ENCODE assay signal across 8 cellular contexts in the genomic region with DNA sequence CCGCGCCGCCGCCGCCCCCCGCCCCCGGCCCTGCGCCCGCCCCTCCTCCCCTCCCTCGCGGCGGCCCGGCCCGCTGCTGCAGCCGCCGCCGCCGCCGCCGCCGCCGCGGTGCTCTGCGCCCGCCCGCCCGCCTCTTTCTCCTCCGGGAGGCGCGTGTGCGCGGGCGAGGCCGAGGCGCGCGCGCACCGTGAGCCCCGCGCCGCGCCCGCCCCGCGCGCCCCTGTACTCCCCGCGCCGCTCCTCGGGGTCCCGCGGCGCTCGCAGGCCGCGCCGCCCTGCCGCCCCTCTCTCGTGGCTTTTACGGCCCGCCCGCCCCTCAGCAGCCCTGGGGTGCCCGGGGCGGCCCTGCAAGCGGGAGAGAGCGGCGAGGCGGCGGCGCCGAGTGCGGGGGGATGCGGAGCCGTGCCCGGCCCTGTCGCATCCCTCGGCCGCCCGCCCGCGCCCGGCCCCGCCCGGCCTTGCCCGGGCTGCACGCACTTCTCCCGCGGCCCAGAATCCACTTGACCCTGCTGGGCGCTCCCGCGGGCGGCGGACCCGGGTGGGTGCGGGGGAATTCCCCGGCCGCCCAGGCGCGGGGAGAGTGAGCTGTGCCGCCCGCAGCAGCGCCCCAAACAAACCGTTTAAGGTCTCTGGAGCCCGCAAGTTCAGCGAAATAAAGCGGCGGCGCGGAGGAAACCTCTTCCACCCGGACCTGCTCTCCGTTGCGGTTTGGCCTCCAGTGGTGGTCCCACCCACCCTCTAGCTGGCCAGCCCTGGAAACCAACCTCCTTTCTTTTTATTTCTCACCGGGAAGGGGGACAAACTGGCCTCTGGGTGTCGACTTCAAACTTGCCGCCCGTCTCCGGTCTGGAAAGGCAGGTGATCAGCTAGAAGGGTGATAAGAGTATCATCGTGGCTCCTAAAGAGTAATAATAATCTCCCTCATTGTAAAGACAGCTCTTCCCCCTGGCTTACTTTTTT. TPM values are rescaled to one million over a fixed set of nuclear protein-coding genes. Genes with fewer than 3 reads are reported as not detected.
DNase-seq lines count a peak whose midpoint lies in the region; ATAC-seq and TF ChIP-seq lines count a peak whose summit lies in the region.

No MANE protein-coding gene starts in this region.

- no peak for TF ChIP-seq CTCF in KMS-11 (conservative IDR thresholded peaks at IDR 0.05; ENCODE audit: low read depth, low read length)

- H3K9me3 Mint-ChIP-seq in activated naive CD8-positive, alpha-beta T cell treated with anti-CD3 and anti-CD28 coated beads, Interleukin-2, amount 50 U/mL, for 24 hours = no peaks in the 10 kb centered on the region

- ATAC-seq in activated naive CD8-positive, alpha-beta T cell treated with anti-CD3 and anti-CD28 coated beads, Interleukin-2, amount 50 U/mL, for 24 hours = peak; percentile 34
- ATAC-seq in HG02973 (IDR thresholded peaks at IDR 0.05; ENCODE audit: unreplicated experiment) (no peak), HG03108 (IDR thresholded peaks at IDR 0.05; ENCODE audit: unreplicated experiment) (no peak)

- H3K79me2 ChIP-seq in KMS-11 (ENCODE audit: insufficient read depth, low read depth) = no peaks in the 10 kb centered on the region

- peak overlapping the region; percentile 39 for H3K27ac Mint-ChIP-seq in activated naive CD8-positive, alpha-beta T cell treated with anti-CD3 and anti-CD28 coated beads, Interleukin-2, amount 50 U/mL, for 24 hours

- H3K36me3 ChIP-seq in KMS-11 (ENCODE audit: insufficient read depth) (no peaks in the 10 kb centered on the region), iPS DF 6.9 (ENCODE audit: control insufficient read depth, insufficient read depth, low read length) (no peaks in the 10 kb centered on the region), skeletal muscle tissue (ENCODE audit: control insufficient read depth in 3 of 3, insufficient read depth in 3 of 3, low read length in 3 of 3) (no peaks in the 10 kb centered on the region)

- no peaks in the 10 kb centered on the region for H3K9me3 ChIP-seq in iPS DF 6.9 (ENCODE audit: control insufficient read depth, insufficient read depth, low read length)
- H3K9me3 ChIP-seq in skeletal muscle tissue (ENCODE audit: control insufficient read depth in 3 of 3, low read length in 3 of 3) = no peaks in the 10 kb centered on the region

- H3K4me1 Mint-ChIP-seq in activated naive CD8-positive, alpha-beta T cell treated with anti-CD3 and anti-CD28 coated beads, Interleukin-2, amount 50 U/mL, for 24 hours = peaks cover 14% of the 10 kb centered on the region

- H3K27me3 Mint-ChIP-seq in activated naive CD8-positive, alpha-beta T cell treated with anti-CD3 and anti-CD28 coated beads, Interleukin-2, amount 50 U/mL, for 24 hours = peaks cover 20% of the 10 kb centered on the region

- H3K4me3 Mint-ChIP-seq in activated naive CD8-positive, alpha-beta T cell treated with anti-CD3 and anti-CD28 coated beads, Interleukin-2, amount 50 U/mL, for 24 hours = peak overlapping the region; percentile 74

- peak; percentile 70 for DNase-seq in D341Med (ENCODE audit: low spot score)
- DNase-seq in activated naive CD8-positive, alpha-beta T cell treated with anti-CD3 and anti-CD28 coated beads, Interleukin-2, amount 50 U/mL, for 24 hours = peak; percentile 27
- no peak for DNase-seq in iPS DF 6.9 (ENCODE audit: low read depth, low spot score)
- DNase-seq in NCI-H774 (lab: John Stamatoyannopoulos, UW) = no peak

- no peaks in the 10 kb centered on the region for H3K36me3 Mint-ChIP-seq in activated naive CD8-positive, alpha-beta T cell treated with anti-CD3 and anti-CD28 coated beads, Interleukin-2, amount 50 U/mL, for 24 hours (ENCODE audit: low read depth)

- H3K4me3 ChIP-seq in KMS-11 (IDR thresholded peaks at IDR 0.05; ENCODE audit: insufficient read depth, low read depth, low read length) = no peak overlapping the region
- peak overlapping the region; percentile 68; the same call in 1 of the 2 replicates for H3K4me3 ChIP-seq in iPS DF 6.9 (ENCODE audit: low read length)
- H3K4me3 ChIP-seq in skeletal muscle tissue (ENCODE audit: low read length in 3 of 3) = peak overlapping the region; percentile 58 to 62 (median 59)

- H3K27me3 ChIP-seq in KMS-11 (ENCODE audit: insufficient read depth, low read depth) = peaks cover 4% of the 10 kb centered on the region; the same call in 1 of the 2 replicates
- peaks cover 17% of the 10 kb centered on the region for H3K27me3 ChIP-seq in iPS DF 6.9 (ENCODE audit: control insufficient read depth, insufficient read depth, low read length)
- peaks cover 14 to 29% (median 20%) of the 10 kb centered on the region in 3 donors for H3K27me3 ChIP-seq in skeletal muscle tissue (ENCODE audit: control insufficient read depth in 3 of 3, insufficient read depth in 3 of 3, low read length in 3 of 3)

- H4K20me1 ChIP-seq in KMS-11 (ENCODE audit: insufficient read depth) = no peaks in the 10 kb centered on the region

- H3K27ac ChIP-seq in KMS-11 (no peak overlapping the region), iPS DF 6.9 (ENCODE audit: low read length) (no peak overlapping the region), skeletal muscle tissue (ENCODE audit: low read depth, low read length) (no peak overlapping the region)

- no CpG with 5 or more reads among the region's 119 CpGs for WGBS in iPS DF 6.9 (ENCODE audit: insufficient coverage, insufficient read length)

- H3K9ac ChIP-seq in KMS-11 = peak overlapping the region; percentile 44; the same call in 1 of the 2 replicates
- peak overlapping the region in 2 of 3 donors; percentile 14 to 62 for H3K9ac ChIP-seq in skeletal muscle tissue (ENCODE audit: low read depth in 1 of 3, low read length in 3 of 3)

- peak overlapping the region; percentile 85 for H2AFZ ChIP-seq in KMS-11 (ENCODE audit: low read depth)

- no peaks in the 10 kb centered on the region for H3K4me1 ChIP-seq in KMS-11 (ENCODE audit: low read depth, poor library complexity, severe bottlenecking)
- H3K4me1 ChIP-seq in iPS DF 6.9 (ENCODE audit: control insufficient read depth, insufficient read depth, low read length) = peaks cover 2% of the 10 kb centered on the region
- H3K4me1 ChIP-seq in skeletal muscle tissue (ENCODE audit: control insufficient read depth in 3 of 3, insufficient read depth in 3 of 3, low read length in 3 of 3) = peaks cover 5 to 8% (median 7%) of the 10 kb centered on the region in 3 donors

- H3K4me2 ChIP-seq in KMS-11 = peak overlapping the region; percentile 73

RNA-seq across cellular contexts. Expression of a gene that starts 37.4 kb away (rescaled TPM):
- total RNA-seq in skeletal muscle tissue = 8.4 TPM

Comparison
In these comparisons a context has a peak if more than half of its experiments do, and no peak if none do; other contexts are left out.
1. DNase-seq: peak in D341Med (single experiment) and activated naive CD8-positive, alpha-beta T cell treated with anti-CD3 and anti-CD28 coated beads, Interleukin-2, amount 50 U/mL, for 24 hours (single experiment); none in iPS DF 6.9 (single experiment) and NCI-H774 (single experiment).